ENCODE assay signal across 13 cellular contexts in genomic region chr19:54154603-54155345, GRCh38. TPM values are rescaled to one million over a fixed set of nuclear protein-coding genes. Genes with fewer than 3 reads are reported as not detected.
DNase-seq lines count a peak whose midpoint lies in the region; ATAC-seq and TF ChIP-seq lines count a peak whose summit lies in the region.
"Had no signal": no experiment of that assay in that cellular context is flagged by ENCODE, and none has a peak within 500 bp of the region (broad histone marks: within the 10 kb centered on the region; RNA-seq: fewer than 3 reads in every experiment).

No MANE protein-coding gene starts in this region.

- H3K27me3 ChIP-seq in brain microvascular endothelial cell (replicated peaks) (no peaks in the 10 kb centered on the region), osteoblast (ENCODE audit: insufficient read depth, low read length) (no peaks in the 10 kb centered on the region)
- H3K27me3 ChIP-seq: BE2C, right atrium auricular region had no signal

- H3K27ac ChIP-seq in RWPE1 (peak overlapping the region; percentile 97), brain microvascular endothelial cell (peak overlapping the region; percentile 8), osteoblast (ENCODE audit: low read depth, low read length) (peak overlapping the region; percentile 32)
- H3K27ac ChIP-seq: right atrium auricular region had no signal

- H2AFZ ChIP-seq in osteoblast (ENCODE audit: low read length), result no peak overlapping the region

- POLR2A ChIA-PET in RWPE1 (lab: Yijun Ruan, JAX; ENCODE audit: low non-redundant PET), result no interaction called here

- H3K79me2 ChIP-seq in osteoblast (ENCODE audit: insufficient read depth, low read length), result peaks cover 13% of the 10 kb centered on the region

- H3K4me1 ChIP-seq in osteoblast (ENCODE audit: insufficient read depth, low read length), result peaks cover 32% of the 10 kb centered on the region
- H3K4me1 ChIP-seq: BE2C had no signal

- H3K36me3 ChIP-seq in brain microvascular endothelial cell (replicated peaks), result peaks cover 71% of the 10 kb centered on the region
- H3K36me3 ChIP-seq in osteoblast (ENCODE audit: insufficient read depth, low read length), result peaks cover 77% of the 10 kb centered on the region

- CTCF ChIA-PET in RWPE1 (lab: Yijun Ruan, JAX), result no interaction called here

- H3K9me3 ChIP-seq in osteoblast (ENCODE audit: low read depth, low read length), result no peaks in the 10 kb centered on the region
- H3K9me3 ChIP-seq: BE2C, right atrium auricular region had no signal

- DNase-seq in activated gamma-delta T cell treated with Interleukin-2 at 50 U/mL for 16 hours (peak; percentile 45), activated gamma-delta T cell (lab: John Stamatoyannopoulos, UW) (no peak), RWPE1 (ENCODE audit: low spot score) (no peak), brain microvascular endothelial cell (no peak), osteoblast (ENCODE audit: insufficient read length, low spot score, missing footprints) (peak; percentile 95), Ammon's horn (ENCODE audit: low spot score) (no peak)
- no peak for DNase-seq in stimulated activated CD8-positive, alpha-beta memory T cell treated with anti-CD3 and anti-CD28 coated beads, Interleukin-4, amount 100 ng/mL, for 48 hours
- DNase-seq: BE2C, hypothalamus, midbrain, NCI-H1436 had no signal

- ATAC-seq in GM21515 (IDR thresholded peaks at IDR 0.05; ENCODE audit: unreplicated experiment), result no peak

- peaks cover 19% of the 10 kb centered on the region for H4K20me1 ChIP-seq in osteoblast (ENCODE audit: insufficient read depth, low read length)

- peak overlapping the region; percentile 6 for H3K4me2 ChIP-seq in osteoblast (ENCODE audit: insufficient read depth, low read length)

- H3K4me3 ChIP-seq in brain microvascular endothelial cell (ENCODE audit: low read depth, low read length), result no peak overlapping the region
- H3K4me3 ChIP-seq in osteoblast (ENCODE audit: insufficient read depth, low read length), result no peak overlapping the region
- H3K4me3 ChIP-seq: right atrium auricular region had no signal

- TF ChIP-seq CTCF in RWPE1 (conservative IDR thresholded peaks at IDR 0.05; ENCODE audit: low read depth), result no peak
- TF ChIP-seq CTCF in brain microvascular endothelial cell (IDR thresholded peaks at IDR 0.05; ENCODE audit: low read depth, low read length, missing control alignments), result no peak
- TF ChIP-seq CTCF in osteoblast (IDR thresholded peaks at IDR 0.05; ENCODE audit: extremely low read depth, low read depth, low read length), result no peak

- in situ Hi-C loops in brain microvascular endothelial cell (cut with HindIII; ENCODE audit: low pct_ligation_motif_present, low sequenced_read_pairs), result no loop called here

RNA-seq across cellular contexts. Expression of gene LENG1, which starts 4.7 kb away (rescaled TPM):
- 4.7 and 5.3 TPM in 2 replicates for total RNA-seq in osteoblast

RNA-seq across cellular contexts. Expression of gene CNOT3, which starts 17.2 kb away (rescaled TPM):
- total RNA-seq in osteoblast, result 6.2 TPM in 2 replicates

RNA-seq across cellular contexts. Expression of gene TMC4, which starts 18.2 kb away (rescaled TPM):
- 0.29 and 0.72 TPM in 2 replicates for total RNA-seq in osteoblast

RNA-seq across cellular contexts. Expression of gene MBOAT7, which starts 34.6 kb away (rescaled TPM):
- total RNA-seq in osteoblast, result 26.1 and 30.1 TPM in 2 replicates

RNA-seq across cellular contexts. Expression of gene TSEN34, which starts 36.3 kb away (rescaled TPM):
- 73.1 and 76.3 TPM in 2 replicates for total RNA-seq in osteoblast

Comparison
In these comparisons a context has a peak if more than half of its experiments do, and no peak if none do; other contexts are left out.
1. DNase-seq: peak in activated gamma-delta T cell treated with Interleukin-2 at 50 U/mL for 16 hours (single experiment) and osteoblast (single experiment); none in activated gamma-delta T cell (single experiment), RWPE1 (single experiment), brain microvascular endothelial cell (single experiment), Ammon's horn (single experiment) and stimulated activated CD8-positive, alpha-beta memory T cell treated with anti-CD3 and anti-CD28 coated beads, Interleukin-4, amount 100 ng/mL, for 48 hours (single experiment).
2. H3K27ac ChIP-seq: peak in every context shown above with its lines; median percentile 97 in RWPE1; 32 in osteoblast; 8 in brain microvascular endothelial cell.